18 cellular contexts compared by ENCODE assay signal in the genomic region with DNA sequence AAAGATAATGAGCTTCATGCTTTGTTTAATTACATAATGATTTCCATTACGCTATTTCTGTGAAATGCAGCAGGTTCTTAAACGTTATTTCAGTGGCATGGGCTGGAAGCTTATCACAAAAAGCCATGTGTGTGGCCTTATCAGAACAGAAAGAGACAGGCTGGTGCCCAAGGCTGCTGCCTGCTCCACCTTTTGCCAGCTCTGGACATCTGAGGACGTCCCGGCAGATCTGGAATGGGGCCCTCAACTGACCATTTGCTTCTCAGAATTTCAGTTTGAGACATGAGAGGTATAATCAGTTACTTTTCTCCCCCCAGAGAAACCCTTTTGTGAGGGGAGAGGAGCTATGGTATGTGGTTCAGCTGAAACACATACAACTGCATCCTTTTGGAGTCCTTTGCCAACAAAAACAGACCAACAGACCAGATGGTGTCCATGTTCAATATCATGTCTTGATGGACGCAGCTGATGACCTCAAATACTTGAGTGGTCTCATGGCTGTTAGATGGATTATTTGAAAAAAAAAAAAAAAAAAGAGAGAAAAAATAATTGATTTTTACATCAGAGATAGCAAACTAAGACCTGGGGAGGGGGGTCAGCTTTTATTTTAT. TPM values are rescaled to one million over a fixed set of nuclear protein-coding genes. Genes with fewer than 3 reads are reported as not detected.
"Had no signal": no experiment of that assay in that cellular context is flagged by ENCODE, and none has a peak within 500 bp of the region (broad histone marks: within the 10 kb centered on the region; RNA-seq: fewer than 3 reads in every experiment).

No MANE protein-coding gene starts in this region.

- H3K9me3 ChIP-seq: transverse colon, vagina had no signal

- H3K9ac ChIP-seq: parathyroid adenoma had no signal

- H3K27me3 ChIP-seq: dorsolateral prefrontal cortex, transverse colon, vagina had no signal

- H3K4me3 ChIP-seq: dorsolateral prefrontal cortex, skin epidermis, transverse colon, vagina had no signal

- H3K27ac ChIP-seq: parathyroid adenoma, skin epidermis, transverse colon, vagina had no signal

- H3K36me3 ChIP-seq: vagina had no signal

- H3K4me1 ChIP-seq: parathyroid adenoma, vagina had no signal

- ATAC-seq: naive thymus-derived CD8-positive, alpha-beta T cell had no signal

- DNase-seq: activated CD4-positive, alpha-beta T cell treated with anti-CD3 and anti-CD28 coated beads, Interleukin-2, amount 10 ng/mL, durations not matched to agents 7 days and 5 days; activated naive CD4-positive, alpha-beta T cell; activated naive CD8-positive, alpha-beta T cell treated with anti-CD3 and anti-CD28 coated beads, Interleukin-2, amount 10 ng/mL, durations not matched to agents 7 days and 5 days; anterior cingulate cortex; hippocampal formation; mesenchymal stem cell; naive thymus-derived CD8-positive, alpha-beta T cell; retina; stimulated activated CD4-positive, alpha-beta T cell treated with anti-CD3 and anti-CD28 coated beads, Interleukin-15, amount 100 ng/mL, for 24 hours; stimulated activated CD4-positive, alpha-beta T cell treated with anti-CD3 and anti-CD28 coated beads, Interleukin-4, amount 100 ng/mL, for 24 hours; stimulated activated naive CD4-positive, alpha-beta T cell; T-helper 2 cell; transverse colon had no signal

RNA-seq across cellular contexts. Expression of gene PKDREJ, which starts 21.6 kb away (rescaled TPM):
- total RNA-seq: activated CD4-positive, alpha-beta T cell treated with anti-CD3 and anti-CD28 coated beads, Interleukin-2, amount 10 ng/mL, durations not matched to agents 7 days and 5 days; activated CD8-positive, alpha-beta memory T cell treated with anti-CD3 and anti-CD28 coated beads for 36 hours; activated naive CD8-positive, alpha-beta T cell treated with anti-CD3 and anti-CD28 coated beads, Interleukin-2, amount 10 ng/mL, durations not matched to agents 7 days and 5 days; naive thymus-derived CD8-positive, alpha-beta T cell; vagina had no signal
- polyA plus RNA-seq: naive thymus-derived CD8-positive, alpha-beta T cell had no signal

RNA-seq across cellular contexts. Expression of gene GTSE1, which starts 55.2 kb away (rescaled TPM):
- polyA plus RNA-seq: naive thymus-derived CD8-positive, alpha-beta T cell had no signal
